14 cellular contexts compared by ENCODE assay signal in the genomic region with DNA sequence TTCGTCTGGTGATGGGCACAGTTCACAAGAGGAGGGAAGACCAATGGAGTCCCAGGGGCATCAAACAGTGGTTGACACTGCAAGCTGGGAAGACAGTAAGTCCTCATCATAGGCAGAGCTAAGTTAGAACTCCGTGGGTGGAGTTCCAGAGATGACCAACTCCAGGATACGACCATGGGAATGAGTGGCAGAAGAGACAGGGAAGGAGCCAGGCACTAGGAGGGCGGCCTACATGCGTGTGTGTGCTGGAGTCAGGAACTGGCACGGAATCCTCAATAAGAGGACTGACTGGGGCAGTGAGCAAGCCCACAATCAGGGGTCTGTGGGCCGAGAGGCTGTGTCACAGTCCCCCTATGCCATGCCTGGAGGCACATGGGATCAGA. TPM values are rescaled to one million over a fixed set of nuclear protein-coding genes. Genes with fewer than 3 reads are reported as not detected.
A peak's percentile ranks its signal among the peaks of the same experiment; 100 is the strongest.
DNase-seq lines count a peak whose midpoint lies in the region; ATAC-seq and TF ChIP-seq lines count a peak whose summit lies in the region.
"Had no signal": no experiment of that assay in that cellular context is flagged by ENCODE, and none has a peak within 500 bp of the region (broad histone marks: within the 10 kb centered on the region; RNA-seq: fewer than 3 reads in every experiment).

No MANE protein-coding gene starts in this region.

- no peaks in the 10 kb centered on the region; the same call in 1 of the 2 replicates for H3K27me3 Mint-ChIP-seq in WTC11 (ENCODE audit: low read depth)

- H3K79me1 ChIP-seq in mesenchymal stem cell (replicated peaks; ENCODE audit: low read length, poor library complexity, severe bottlenecking), result peaks cover 14% of the 10 kb centered on the region

- TF ChIP-seq POLR2A in transverse colon (IDR thresholded peaks at IDR 0.05), result no peak

- H2AFZ ChIP-seq in mesenchymal stem cell (ENCODE audit: low read depth, low read length), result no peak overlapping the region

- no peak for TF ChIP-seq CTCF in WTC11 (IDR thresholded peaks at IDR 0.05)
- no peak for TF ChIP-seq CTCF in transverse colon (IDR thresholded peaks at IDR 0.05)

- DNase-seq in activated naive CD4-positive, alpha-beta T cell treated with anti-CD3 and anti-CD28 coated beads, Interleukin-2, amount 50 U/mL, for 72 hours (ENCODE audit: low spot score in 2 of 2), result no peak
- no peak for DNase-seq in activated naive CD4-positive, alpha-beta T cell treated with Interleukin-2 at 50 U/mL for 16 hours
- DNase-seq in WTC11 (ENCODE audit: low spot score) (no peak), mesenchymal stem cell (no peak), transverse colon (no peak), D341Med (ENCODE audit: low spot score) (no peak)
- no peak for DNase-seq in central memory CD4-positive, alpha-beta T cell
- DNase-seq: DMS153; midbrain; NCI-H1694; NCI-H510A treated with DMSO at 0.1 percent for 48 hours; pancreas; stimulated activated CD4-positive, alpha-beta T cell treated with anti-CD3 and anti-CD28 coated beads, Interleukin-12 subunit alpha, Interleukin-12 subunit beta, amount 100 ng/mL, for 4 hours had no signal

- H3K4me3 ChIP-seq in mesenchymal stem cell (ENCODE audit: insufficient read depth in 1 of 2, low read depth in 1 of 2, low read length in 2 of 2) (no peak overlapping the region), transverse colon (no peak overlapping the region)
- H3K4me3 ChIP-seq: pancreas had no signal

- no peaks in the 10 kb centered on the region for H3K9me3 Mint-ChIP-seq in activated naive CD4-positive, alpha-beta T cell treated with anti-CD3 and anti-CD28 coated beads, Interleukin-2, amount 50 U/mL, for 72 hours
- no peaks in the 10 kb centered on the region for H3K9me3 Mint-ChIP-seq in WTC11

- H3K4ac ChIP-seq in mesenchymal stem cell (ENCODE audit: low read depth in 1 of 2, low read length in 2 of 2), result no peak overlapping the region

- POLR2A ChIA-PET in WTC11 (lab: Charles Lee), result no interaction called here

- TF ChIP-seq EP300 in transverse colon (IDR thresholded peaks at IDR 0.05; ENCODE audit: low read depth), result no peak

- in situ Hi-C loops in transverse colon (cut with MboI; ENCODE audit: low pct_ligation_motif_present in 1 of 4, low pct_unique_long_range_greater_than_20kb in 1 of 4, low sequenced_read_pairs in 3 of 4), result no loop called here

- peaks cover 31% of the 10 kb centered on the region for H3K4me1 Mint-ChIP-seq in WTC11

- no peak overlapping the region for H4K8ac ChIP-seq in mesenchymal stem cell (ENCODE audit: low read length)

- H3K4me1 ChIP-seq in mesenchymal stem cell (ENCODE audit: control insufficient read depth, insufficient read depth, low read depth, low read length), result peaks cover 4% of the 10 kb centered on the region
- H3K4me1 ChIP-seq in transverse colon, result peaks cover 0 to 42% (median 6%) of the 10 kb centered on the region in 4 donors

- WGBS in mesenchymal stem cell, result 92% methylated on average over 7 of the region's 7 CpGs
- 57 to 65% methylated on average over 1 to 7 of the region's 7 CpGs for WGBS in transverse colon (ENCODE audit: low coverage in 1 of 2), 2 donors

- H3K36me3 ChIP-seq in mesenchymal stem cell (ENCODE audit: control insufficient read depth in 1 of 2, insufficient read depth in 2 of 2, low read depth in 1 of 2, low read length in 2 of 2), result peaks cover 15% of the 10 kb centered on the region in 2 experiments
- H3K36me3 ChIP-seq in transverse colon, result no peaks in the 10 kb centered on the region
- H3K36me3 ChIP-seq: pancreas had no signal

- H2BK15ac ChIP-seq in mesenchymal stem cell (ENCODE audit: low read depth, poor library complexity, severe bottlenecking), result no peak overlapping the region

- H2BK12ac ChIP-seq in mesenchymal stem cell (ENCODE audit: low read length in 2 of 2), result no peak overlapping the region

- no peak overlapping the region for H2BK5ac ChIP-seq in mesenchymal stem cell (ENCODE audit: low read depth, low read length, poor library complexity, severe bottlenecking)

- CTCF ChIA-PET in WTC11 (lab: Charles Lee), result interaction anchor here (1.4 to 1.5 kb wide), 2 partner anchors 24 to 36 kb away, joined by 3 to 4 read pairs; no protein-coding TSS in a partner anchor

- peaks cover 0 to 15% of the 10 kb centered on the region in 2 donors for H3K36me3 Mint-ChIP-seq in activated naive CD4-positive, alpha-beta T cell treated with anti-CD3 and anti-CD28 coated beads, Interleukin-2, amount 50 U/mL, for 72 hours
- H3K36me3 Mint-ChIP-seq in WTC11, result peaks cover 13% of the 10 kb centered on the region

- H3K4me3 Mint-ChIP-seq in WTC11, result no peak overlapping the region

- H3K23ac ChIP-seq in mesenchymal stem cell (ENCODE audit: low read length in 2 of 2), result no peak overlapping the region

- peak overlapping the region; percentile 83 to 89 for H3K27ac Mint-ChIP-seq in activated naive CD4-positive, alpha-beta T cell treated with anti-CD3 and anti-CD28 coated beads, Interleukin-2, amount 50 U/mL, for 72 hours
- peak overlapping the region; percentile 85 for H3K27ac Mint-ChIP-seq in WTC11

- H3K14ac ChIP-seq in mesenchymal stem cell (ENCODE audit: low read length in 2 of 2), result no peak overlapping the region

- no peak overlapping the region for H3K18ac ChIP-seq in mesenchymal stem cell (ENCODE audit: low read depth in 1 of 2, low read length in 2 of 2)

- H3K27me3 ChIP-seq in mesenchymal stem cell (ENCODE audit: control insufficient read depth in 1 of 2, insufficient read depth in 1 of 2, low read length in 2 of 2), result peaks cover 0 to 45% of the 10 kb centered on the region in 2 experiments
- no peaks in the 10 kb centered on the region for H3K27me3 ChIP-seq in transverse colon
- H3K27me3 ChIP-seq: pancreas had no signal

- no peak overlapping the region for H4K91ac ChIP-seq in mesenchymal stem cell (ENCODE audit: low read length)

- no peaks in the 10 kb centered on the region for H3K9me3 ChIP-seq in mesenchymal stem cell (ENCODE audit: control insufficient read depth, low read length)
- H3K9me3 ChIP-seq in transverse colon, result no peaks in the 10 kb centered on the region
- H3K9me3 ChIP-seq: pancreas had no signal

- no peak overlapping the region for H2BK120ac ChIP-seq in mesenchymal stem cell (ENCODE audit: low read depth, low read length)

- H2AK5ac ChIP-seq in mesenchymal stem cell (ENCODE audit: low read length, severe bottlenecking), result no peak overlapping the region

- H3K9ac ChIP-seq in mesenchymal stem cell (ENCODE audit: low read length), result peak overlapping the region; percentile 54

- ATAC-seq in activated naive CD4-positive, alpha-beta T cell treated with anti-CD3 and anti-CD28 coated beads, Interleukin-2, amount 50 U/mL, for 72 hours, result no peak
- ATAC-seq in WTC11, result no peak
- no peak for ATAC-seq in GM19395 (IDR thresholded peaks at IDR 0.05; ENCODE audit: unreplicated experiment)

- H3K4me2 ChIP-seq in mesenchymal stem cell (ENCODE audit: low read length, poor library complexity, severe bottlenecking), result no peak overlapping the region

- no peak overlapping the region for H3K27ac ChIP-seq in mesenchymal stem cell (ENCODE audit: low read length, poor library complexity, severe bottlenecking)
- peak overlapping the region; percentile 12 to 60 (median 26) for H3K27ac ChIP-seq in transverse colon
- H3K27ac ChIP-seq: pancreas had no signal

- intact Hi-C loops in transverse colon (cut with DNase I; ENCODE audit: low total_unique reads), result loop anchor here (5.0 kb wide), 1 partner anchor 38 kb away; no protein-coding TSS in a partner anchor

TF ChIP-seq in WTC11, 78 proteins besides CTCF, POLR2A, EP300 and RAD21 (continues in another document):
- TF ChIP-seq, protein P1, sequence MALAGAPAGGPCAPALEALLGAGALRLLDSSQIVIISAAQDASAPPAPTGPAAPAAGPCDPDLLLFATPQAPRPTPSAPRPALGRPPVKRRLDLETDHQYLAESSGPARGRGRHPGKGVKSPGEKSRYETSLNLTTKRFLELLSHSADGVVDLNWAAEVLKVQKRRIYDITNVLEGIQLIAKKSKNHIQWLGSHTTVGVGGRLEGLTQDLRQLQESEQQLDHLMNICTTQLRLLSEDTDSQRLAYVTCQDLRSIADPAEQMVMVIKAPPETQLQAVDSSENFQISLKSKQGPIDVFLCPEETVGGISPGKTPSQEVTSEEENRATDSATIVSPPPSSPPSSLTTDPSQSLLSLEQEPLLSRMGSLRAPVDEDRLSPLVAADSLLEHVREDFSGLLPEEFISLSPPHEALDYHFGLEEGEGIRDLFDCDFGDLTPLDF (CRISPR knock-in tag; IDR thresholded peaks at IDR 0.05), result no peak
- TF ChIP-seq GRHL2 (CRISPR knock-in tag; IDR thresholded peaks at IDR 0.05; ENCODE audit: insufficient replicate concordance, severe bottlenecking) (no peak), ELF4 (CRISPR knock-in tag; IDR thresholded peaks at IDR 0.05; ENCODE audit: low read depth) (no peak), TEAD4 (CRISPR knock-in tag; IDR thresholded peaks at IDR 0.05) (no peak), NR2C2 (CRISPR knock-in tag; IDR thresholded peaks at IDR 0.05) (no peak), ZNF396 (CRISPR knock-in tag; IDR thresholded peaks at IDR 0.05; ENCODE audit: borderline replicate concordance) (no peak), ZNF219 (CRISPR knock-in tag; IDR thresholded peaks at IDR 0.05; ENCODE audit: borderline replicate concordance) (no peak), SOX15 (CRISPR knock-in tag; IDR thresholded peaks at IDR 0.05) (no peak), NFE2L1 (CRISPR knock-in tag; IDR thresholded peaks at IDR 0.05) (no peak)
- TF ChIP-seq, protein P2, sequence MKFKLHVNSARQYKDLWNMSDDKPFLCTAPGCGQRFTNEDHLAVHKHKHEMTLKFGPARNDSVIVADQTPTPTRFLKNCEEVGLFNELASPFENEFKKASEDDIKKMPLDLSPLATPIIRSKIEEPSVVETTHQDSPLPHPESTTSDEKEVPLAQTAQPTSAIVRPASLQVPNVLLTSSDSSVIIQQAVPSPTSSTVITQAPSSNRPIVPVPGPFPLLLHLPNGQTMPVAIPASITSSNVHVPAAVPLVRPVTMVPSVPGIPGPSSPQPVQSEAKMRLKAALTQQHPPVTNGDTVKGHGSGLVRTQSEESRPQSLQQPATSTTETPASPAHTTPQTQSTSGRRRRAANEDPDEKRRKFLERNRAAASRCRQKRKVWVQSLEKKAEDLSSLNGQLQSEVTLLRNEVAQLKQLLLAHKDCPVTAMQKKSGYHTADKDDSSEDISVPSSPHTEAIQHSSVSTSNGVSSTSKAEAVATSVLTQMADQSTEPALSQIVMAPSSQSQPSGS (CRISPR knock-in tag; IDR thresholded peaks at IDR 0.05; ENCODE audit: borderline replicate concordance, low read depth), result no peak

RNA-seq across cellular contexts. Expression of a gene that starts 30.4 kb away (rescaled TPM):
- total RNA-seq in activated naive CD4-positive, alpha-beta T cell treated with anti-CD3 and anti-CD28 coated beads, Interleukin-2, amount 50 U/mL, for 72 hours, result 100 to 1,000 TPM; 104 to 123 TPM
- total RNA-seq in WTC11 (2021), result 32.1 to 48.0 TPM (median 45.2 TPM) in 3 replicates
- 92.3 TPM for polyA plus RNA-seq in mesenchymal stem cell (2013, experiment 1 of 2)
- polyA plus RNA-seq in mesenchymal stem cell (2013, experiment 2 of 2), result 88.1 TPM
- 100 to 1,000 TPM in 2 of 4 donors, 10 to 100 TPM in 2; 64.1 to 155 (median 107) TPM for total RNA-seq in transverse colon

RNA-seq across cellular contexts. Expression of a gene that starts 47.4 kb away (rescaled TPM):
- 10 to 100 TPM; 61.0 to 84.9 TPM for total RNA-seq in activated naive CD4-positive, alpha-beta T cell treated with anti-CD3 and anti-CD28 coated beads, Interleukin-2, amount 50 U/mL, for 72 hours
- total RNA-seq in WTC11 (2021), result 28.7 to 36.2 TPM (median 33.7 TPM) in 3 replicates
- 19.1 TPM for polyA plus RNA-seq in mesenchymal stem cell (2013, experiment 1 of 2)
- polyA plus RNA-seq in mesenchymal stem cell (2013, experiment 2 of 2), result 20.5 TPM
- 10 to 100 TPM; 22.1 to 53.1 (median 37.8) TPM for total RNA-seq in transverse colon
